In genomic region chr10:32445740-32446615, GRCh38 we compare ENCODE assay signal across 8 cellular contexts. TPM values are rescaled to one million over a fixed set of nuclear protein-coding genes. Genes with fewer than 3 reads are reported as not detected.
A peak's percentile ranks its signal among the peaks of the same experiment; 100 is the strongest.
DNase-seq lines count a peak whose midpoint lies in the region; ATAC-seq lines count a peak whose summit lies in the region.

CCDC7 (plus strand) TSS chr10:32446140; CDS start chr10:32451643, 5,503 bp downstream.

- peak within 1 kb of the TSS; percentile 91 for H2AK5ac ChIP-seq in mesenchymal stem cell (ENCODE audit: low read length, severe bottlenecking)

- H3K4me2 ChIP-seq in mesenchymal stem cell (ENCODE audit: low read length, poor library complexity, severe bottlenecking), result peak within 1 kb of the TSS; percentile 86

- H3K4me1 ChIP-seq in mesenchymal stem cell (ENCODE audit: control insufficient read depth, insufficient read depth, low read depth, low read length), result no peaks in the 10 kb centered on the region

- H3K79me1 ChIP-seq in mesenchymal stem cell (replicated peaks; ENCODE audit: low read length, poor library complexity, severe bottlenecking), result peaks cover 2% of the 10 kb centered on the region

- H4K91ac ChIP-seq in mesenchymal stem cell (ENCODE audit: low read length), result peak within 1 kb of the TSS; percentile 88

- H3K4me1 Mint-ChIP-seq in effector memory CD8-positive, alpha-beta T cell (ENCODE audit: low read depth in 2 of 2), result peaks cover 10% of the 10 kb centered on the region in 2 donors

- no peak within 1 kb of the TSS for H2BK120ac ChIP-seq in mesenchymal stem cell (ENCODE audit: low read depth, low read length)

- DNase-seq in CMK (ENCODE audit: low read depth) (peak; percentile 45), HPDE6-E6E7 (ENCODE audit: extremely low spot score) (peak; percentile 12), NK-92 (lab: John Stamatoyannopoulos, UW; ENCODE audit: unreplicated experiment) (peak; percentile 25), mesenchymal stem cell (peak; percentile 91)
- peak; percentile 91 for DNase-seq in activated CD8-positive, alpha-beta memory T cell treated with anti-CD3 and anti-CD28 coated beads for 24 hours
- peak; percentile 77 to 85 (median 84) for DNase-seq in effector memory CD8-positive, alpha-beta T cell
- DNase-seq in stimulated activated CD8-positive, alpha-beta memory T cell treated with anti-CD3 and anti-CD28 coated beads, Interleukin-12 subunit alpha, Interleukin-12 subunit beta, amount 100 ng/mL, for 4 hours (ENCODE audit: low read depth), result peak; percentile 72

- peak within 1 kb of the TSS in 1 of 2 experiments; percentile 42 for H2BK12ac ChIP-seq in mesenchymal stem cell (ENCODE audit: low read length in 2 of 2)

- H3K36me3 ChIP-seq in mesenchymal stem cell (ENCODE audit: control insufficient read depth in 1 of 2, insufficient read depth in 2 of 2, low read depth in 1 of 2, low read length in 2 of 2), result no peaks in the 10 kb centered on the region

- H3K27ac ChIP-seq in mesenchymal stem cell (ENCODE audit: low read length, poor library complexity, severe bottlenecking), result peak within 1 kb of the TSS; percentile 96

- WGBS in mesenchymal stem cell, result 1% methylated on average over 39 of the region's 56 CpGs

- H2AFZ ChIP-seq in mesenchymal stem cell (ENCODE audit: low read depth, low read length), result peak within 1 kb of the TSS; percentile 89

- peaks cover 3% of the 10 kb centered on the region for H3K36me3 Mint-ChIP-seq in effector memory CD8-positive, alpha-beta T cell (ENCODE audit: insufficient read depth)

- peak within 1 kb of the TSS; percentile 57 to 95 for H3K4me3 ChIP-seq in mesenchymal stem cell (ENCODE audit: insufficient read depth in 1 of 2, low read depth in 1 of 2, low read length in 2 of 2)

- peak within 1 kb of the TSS; percentile 81 to 86 for H3K4me3 Mint-ChIP-seq in effector memory CD8-positive, alpha-beta T cell

- peak within 1 kb of the TSS in 1 of 2 experiments; percentile 90 for H3K14ac ChIP-seq in mesenchymal stem cell (ENCODE audit: low read length in 2 of 2)

- no peaks in the 10 kb centered on the region for H3K9me3 Mint-ChIP-seq in effector memory CD8-positive, alpha-beta T cell

- peak within 1 kb of the TSS; percentile 95 for H4K8ac ChIP-seq in mesenchymal stem cell (ENCODE audit: low read length)

- H3K23ac ChIP-seq in mesenchymal stem cell (ENCODE audit: low read length in 2 of 2), result peak within 1 kb of the TSS in 1 of 2 experiments; percentile 96

- peaks cover 0 to 5% of the 10 kb centered on the region in 2 donors for H3K27me3 Mint-ChIP-seq in effector memory CD8-positive, alpha-beta T cell

- peak within 1 kb of the TSS; percentile 89 for H2BK5ac ChIP-seq in mesenchymal stem cell (ENCODE audit: low read depth, low read length, poor library complexity, severe bottlenecking)

- no peaks in the 10 kb centered on the region for H3K9me3 ChIP-seq in mesenchymal stem cell (ENCODE audit: control insufficient read depth, low read length)

- H3K18ac ChIP-seq in mesenchymal stem cell (ENCODE audit: low read depth in 1 of 2, low read length in 2 of 2), result peak within 1 kb of the TSS; percentile 90 to 92

- ATAC-seq in GM19463 (IDR thresholded peaks at IDR 0.05; ENCODE audit: unreplicated experiment), result peak; percentile 98
- peak; percentile 95 for ATAC-seq in effector memory CD8-positive, alpha-beta T cell (replicated peaks)

- peaks cover 2 to 3% of the 10 kb centered on the region in 2 experiments for H3K27me3 ChIP-seq in mesenchymal stem cell (ENCODE audit: control insufficient read depth in 1 of 2, insufficient read depth in 1 of 2, low read length in 2 of 2)

- peak within 1 kb of the TSS; percentile 50 for H2BK15ac ChIP-seq in mesenchymal stem cell (ENCODE audit: low read depth, poor library complexity, severe bottlenecking)

- peak within 1 kb of the TSS; percentile 99 to 100 for H3K27ac Mint-ChIP-seq in effector memory CD8-positive, alpha-beta T cell

- H3K9ac ChIP-seq in mesenchymal stem cell (ENCODE audit: low read length), result peak within 1 kb of the TSS; percentile 100

- H3K4ac ChIP-seq in mesenchymal stem cell (ENCODE audit: low read depth in 1 of 2, low read length in 2 of 2), result peak within 1 kb of the TSS in 1 of 2 experiments; percentile 82

RNA-seq across cellular contexts. Expression of gene CCDC7, which starts in this region (rescaled TPM):
- polyA plus RNA-seq in mesenchymal stem cell (2013, experiment 1 of 2), result 1.0 TPM
- polyA plus RNA-seq in mesenchymal stem cell (2013, experiment 2 of 2), result 0.67 TPM

Comparison
In these comparisons a context has a peak if more than half of its experiments do, and no peak if none do; other contexts are left out.
1. Peak in every context shown above with its lines: DNase-seq, ATAC-seq, H3K4me3 ChIP-seq and H3K27ac ChIP-seq.
2. DNase-seq: peak in every context shown above with its lines; median percentile 91 in activated CD8-positive, alpha-beta memory T cell treated with anti-CD3 and anti-CD28 coated beads for 24 hours; 91 in mesenchymal stem cell; 84 in effector memory CD8-positive, alpha-beta T cell; 72 in stimulated activated CD8-positive, alpha-beta memory T cell treated with anti-CD3 and anti-CD28 coated beads, Interleukin-12 subunit alpha, Interleukin-12 subunit beta, amount 100 ng/mL, for 4 hours; 45 in CMK; 25 in NK-92; 12 in HPDE6-E6E7.